ENCODE assay signal across 10 cellular contexts in genomic region chr20:2249935-2250334, GRCh38. TPM values are rescaled to one million over a fixed set of nuclear protein-coding genes. Genes with fewer than 3 reads are reported as not detected.
"Had no signal": no experiment of that assay in that cellular context is flagged by ENCODE, and none has a peak within 500 bp of the region (broad histone marks: within the 10 kb centered on the region; RNA-seq: fewer than 3 reads in every experiment).

No MANE protein-coding gene starts in this region.

- H3K4me1 Mint-ChIP-seq: IgD-negative memory B cell had no signal

- H3K4me3 Mint-ChIP-seq: HFFc6, IgD-negative memory B cell had no signal

- H3K36me3 Mint-ChIP-seq: IgD-negative memory B cell had no signal

- H3K27ac Mint-ChIP-seq: HFFc6 had no signal

- DNase-seq: GM23248, GOT3, H7, HCEC 1CT, HFFc6, KBM-7 had no signal

- H3K9me3 Mint-ChIP-seq: IgD-negative memory B cell had no signal

- H2AFZ ChIP-seq: GM23248 had no signal

- H3K4me2 ChIP-seq: KMS-11 had no signal

- H3K27ac ChIP-seq: GM23248, KMS-11 had no signal

- H3K4me3 ChIP-seq: GM23248 had no signal

- H3K9ac ChIP-seq: GM23248, KMS-11 had no signal

RNA-seq across cellular contexts. Expression of gene TGM3, which starts 45.9 kb away (rescaled TPM):
- total RNA-seq: H4, HT-29 had no signal
- polyA plus RNA-seq: IgD-negative memory B cell had no signal
